1 cellular context compared by ENCODE assay signal in the genomic region with DNA sequence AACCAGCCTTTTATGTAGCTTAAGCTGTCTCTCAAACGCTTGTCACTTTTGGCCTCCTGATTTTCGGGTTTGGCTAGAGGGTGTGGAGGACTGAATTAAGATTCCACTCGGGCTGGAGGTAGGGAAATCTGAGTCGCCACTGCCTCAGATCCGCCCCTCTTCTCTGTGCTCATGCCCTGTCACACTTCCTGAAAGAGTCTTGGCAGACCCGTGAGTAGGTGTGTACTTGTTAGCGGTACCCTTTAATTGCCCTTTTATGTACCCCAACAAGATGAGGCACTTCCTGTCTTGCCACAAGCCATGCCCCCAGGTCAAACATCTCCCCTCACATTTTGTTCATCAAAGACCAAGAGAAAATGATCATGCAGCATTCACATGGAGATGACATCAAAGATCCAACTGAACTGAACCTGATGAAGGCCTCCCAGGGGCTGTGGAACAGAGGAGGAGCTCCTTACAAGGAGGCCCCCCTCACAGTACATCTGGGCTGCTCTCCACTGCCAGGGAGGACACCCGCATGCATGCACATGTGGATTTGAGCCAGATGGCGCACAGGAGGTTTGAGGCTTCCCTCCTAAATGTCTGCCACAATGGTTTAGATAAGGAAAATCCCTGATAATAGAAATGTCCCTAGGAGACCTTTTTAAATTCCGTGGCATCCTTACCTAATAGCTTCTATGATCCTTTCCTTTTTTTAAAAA.
TF ChIP-seq lines count a peak whose summit lies in the region.

No MANE protein-coding gene starts in this region.

TF ChIP-seq in GM23338, 12 proteins besides CTCF, POLR2A, EP300 and RAD21 (continued from another document):
- TF ChIP-seq, protein P1, sequence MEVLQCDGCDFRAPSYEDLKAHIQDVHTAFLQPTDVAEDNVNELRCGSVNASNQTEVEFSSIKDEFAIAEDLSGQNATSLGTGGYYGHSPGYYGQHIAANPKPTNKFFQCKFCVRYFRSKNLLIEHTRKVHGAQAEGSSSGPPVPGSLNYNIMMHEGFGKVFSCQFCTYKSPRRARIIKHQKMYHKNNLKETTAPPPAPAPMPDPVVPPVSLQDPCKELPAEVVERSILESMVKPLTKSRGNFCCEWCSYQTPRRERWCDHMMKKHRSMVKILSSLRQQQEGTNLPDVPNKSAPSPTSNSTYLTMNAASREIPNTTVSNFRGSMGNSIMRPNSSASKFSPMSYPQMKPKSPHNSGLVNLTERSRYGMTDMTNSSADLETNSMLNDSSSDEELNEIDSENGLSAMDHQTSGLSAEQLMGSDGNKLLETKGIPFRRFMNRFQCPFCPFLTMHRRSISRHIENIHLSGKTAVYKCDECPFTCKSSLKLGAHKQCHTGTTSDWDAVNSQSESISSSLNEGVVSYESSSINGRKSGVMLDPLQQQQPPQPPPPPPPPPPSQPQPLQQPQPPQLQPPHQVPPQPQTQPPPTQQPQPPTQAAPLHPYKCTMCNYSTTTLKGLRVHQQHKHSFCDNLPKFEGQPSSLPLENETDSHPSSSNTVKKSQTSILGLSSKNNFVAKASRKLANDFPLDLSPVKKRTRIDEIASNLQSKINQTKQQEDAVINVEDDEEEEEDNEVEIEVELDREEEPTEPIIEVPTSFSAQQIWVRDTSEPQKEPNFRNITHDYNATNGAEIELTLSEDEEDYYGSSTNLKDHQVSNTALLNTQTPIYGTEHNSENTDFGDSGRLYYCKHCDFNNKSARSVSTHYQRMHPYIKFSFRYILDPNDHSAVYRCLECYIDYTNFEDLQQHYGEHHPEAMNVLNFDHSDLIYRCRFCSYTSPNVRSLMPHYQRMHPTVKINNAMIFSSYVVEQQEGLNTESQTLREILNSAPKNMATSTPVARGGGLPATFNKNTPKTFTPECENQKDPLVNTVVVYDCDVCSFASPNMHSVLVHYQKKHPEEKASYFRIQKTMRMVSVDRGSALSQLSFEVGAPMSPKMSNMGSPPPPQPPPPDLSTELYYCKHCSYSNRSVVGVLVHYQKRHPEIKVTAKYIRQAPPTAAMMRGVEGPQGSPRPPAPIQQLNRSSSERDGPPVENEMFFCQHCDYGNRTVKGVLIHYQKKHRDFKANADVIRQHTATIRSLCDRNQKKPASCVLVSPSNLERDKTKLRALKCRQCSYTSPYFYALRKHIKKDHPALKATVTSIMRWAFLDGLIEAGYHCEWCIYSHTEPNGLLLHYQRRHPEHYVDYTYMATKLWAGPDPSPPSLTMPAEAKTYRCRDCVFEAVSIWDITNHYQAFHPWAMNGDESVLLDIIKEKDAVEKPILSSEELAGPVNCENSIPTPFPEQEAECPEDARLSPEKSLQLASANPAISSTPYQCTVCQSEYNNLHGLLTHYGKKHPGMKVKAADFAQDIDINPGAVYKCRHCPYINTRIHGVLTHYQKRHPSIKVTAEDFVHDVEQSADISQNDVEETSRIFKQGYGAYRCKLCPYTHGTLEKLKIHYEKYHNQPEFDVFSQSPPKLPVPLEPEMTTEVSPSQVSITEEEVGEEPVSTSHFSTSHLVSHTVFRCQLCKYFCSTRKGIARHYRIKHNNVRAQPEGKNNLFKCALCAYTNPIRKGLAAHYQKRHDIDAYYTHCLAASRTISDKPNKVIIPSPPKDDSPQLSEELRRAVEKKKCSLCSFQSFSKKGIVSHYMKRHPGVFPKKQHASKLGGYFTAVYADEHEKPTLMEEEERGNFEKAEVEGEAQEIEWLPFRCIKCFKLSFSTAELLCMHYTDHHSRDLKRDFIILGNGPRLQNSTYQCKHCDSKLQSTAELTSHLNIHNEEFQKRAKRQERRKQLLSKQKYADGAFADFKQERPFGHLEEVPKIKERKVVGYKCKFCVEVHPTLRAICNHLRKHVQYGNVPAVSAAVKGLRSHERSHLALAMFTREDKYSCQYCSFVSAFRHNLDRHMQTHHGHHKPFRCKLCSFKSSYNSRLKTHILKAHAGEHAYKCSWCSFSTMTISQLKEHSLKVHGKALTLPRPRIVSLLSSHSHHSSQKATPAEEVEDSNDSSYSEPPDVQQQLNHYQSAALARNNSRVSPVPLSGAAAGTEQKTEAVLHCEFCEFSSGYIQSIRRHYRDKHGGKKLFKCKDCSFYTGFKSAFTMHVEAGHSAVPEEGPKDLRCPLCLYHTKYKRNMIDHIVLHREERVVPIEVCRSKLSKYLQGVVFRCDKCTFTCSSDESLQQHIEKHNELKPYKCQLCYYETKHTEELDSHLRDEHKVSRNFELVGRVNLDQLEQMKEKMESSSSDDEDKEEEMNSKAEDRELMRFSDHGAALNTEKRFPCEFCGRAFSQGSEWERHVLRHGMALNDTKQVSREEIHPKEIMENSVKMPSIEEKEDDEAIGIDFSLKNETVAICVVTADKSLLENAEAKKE (CRISPR knock-in tag; IDR thresholded peaks at IDR 0.05) = no peak
- TF ChIP-seq JUNB (IDR thresholded peaks at IDR 0.05; ENCODE audit: unreplicated experiment) (no peak), EZH2 (IDR thresholded peaks at IDR 0.05; ENCODE audit: low read depth, unreplicated experiment) (no peak), STAT1 (IDR thresholded peaks at IDR 0.05; ENCODE audit: unreplicated experiment) (no peak), ZNF114 (CRISPR knock-in tag; IDR thresholded peaks at IDR 0.05) (no peak), CREB1 (CRISPR knock-in tag; IDR thresholded peaks at IDR 0.05; ENCODE audit: low read depth) (no peak)
